In genomic region chr10:97596101-97597055, GRCh38 we compare ENCODE assay signal across 8 cellular contexts. TPM values are rescaled to one million over a fixed set of nuclear protein-coding genes. Genes with fewer than 3 reads are reported as not detected.
DNase-seq lines count a peak whose midpoint lies in the region; TF ChIP-seq lines count a peak whose summit lies in the region.
"Had no signal": no experiment of that assay in that cellular context is flagged by ENCODE, and none has a peak within 500 bp of the region (broad histone marks: within the 10 kb centered on the region; RNA-seq: fewer than 3 reads in every experiment).

No MANE protein-coding gene starts in this region.

- no peak overlapping the region for H3K23ac ChIP-seq in mesenchymal stem cell (ENCODE audit: low read length in 2 of 2)

- H3K18ac ChIP-seq in mesenchymal stem cell (ENCODE audit: low read depth in 1 of 2, low read length in 2 of 2): peak overlapping the region in 1 of 2 experiments; percentile 48

- DNase-seq in COLO829 (ENCODE audit: low spot score): peak; percentile 21
- DNase-seq in astrocyte of the spinal cord (ENCODE audit: low read depth, low spot score): peak; percentile 88
- DNase-seq in mesenchymal stem cell: peak; percentile 90
- no peak for DNase-seq in activated CD4-positive, alpha-beta T cell treated with anti-CD3 and anti-CD28 coated beads for 1 hour
- no peak for DNase-seq in activated T-cell treated with anti-CD3 and anti-CD28 coated beads for 4 hours
- DNase-seq in GM10248 (ENCODE audit: extremely low spot score): no peak
- DNase-seq: DND-41 had no signal

- no peaks in the 10 kb centered on the region for H3K9me3 ChIP-seq in mesenchymal stem cell (ENCODE audit: control insufficient read depth, low read length)

- H3K36me3 ChIP-seq in mesenchymal stem cell (ENCODE audit: control insufficient read depth in 1 of 2, insufficient read depth in 2 of 2, low read depth in 1 of 2, low read length in 2 of 2): peaks cover 0 to 13% of the 10 kb centered on the region in 2 experiments

- H2AK5ac ChIP-seq in mesenchymal stem cell (ENCODE audit: low read length, severe bottlenecking): peak overlapping the region; percentile 23

- peak overlapping the region in 1 of 2 experiments; percentile 26 for H3K14ac ChIP-seq in mesenchymal stem cell (ENCODE audit: low read length in 2 of 2)

- H2BK120ac ChIP-seq in mesenchymal stem cell (ENCODE audit: low read depth, low read length): no peak overlapping the region

- H3K27me3 ChIP-seq in mesenchymal stem cell (ENCODE audit: control insufficient read depth in 1 of 2, insufficient read depth in 1 of 2, low read length in 2 of 2): no peaks in the 10 kb centered on the region

- H2BK5ac ChIP-seq in mesenchymal stem cell (ENCODE audit: low read depth, low read length, poor library complexity, severe bottlenecking): no peak overlapping the region

- peak overlapping the region; percentile 81 for H3K9ac ChIP-seq in mesenchymal stem cell (ENCODE audit: low read length)

- peaks cover 15% of the 10 kb centered on the region for H3K4me1 ChIP-seq in mesenchymal stem cell (ENCODE audit: control insufficient read depth, insufficient read depth, low read depth, low read length)

- H3K27ac ChIP-seq in mesenchymal stem cell (ENCODE audit: low read length, poor library complexity, severe bottlenecking): peak overlapping the region; percentile 64

- WGBS in mesenchymal stem cell: 35% methylated on average over 9 of the region's 10 CpGs

- no peak overlapping the region for H4K91ac ChIP-seq in mesenchymal stem cell (ENCODE audit: low read length)

- CTCF ChIA-PET in GM10248 (lab: Yijun Ruan, JAX): no interaction called here

- POLR2A ChIA-PET in GM10248 (lab: Yijun Ruan, JAX): interaction anchor here (0.6 kb wide), 1 partner anchor 9 kb away, joined by 3 read pairs; no protein-coding TSS in a partner anchor

- H2AFZ ChIP-seq in mesenchymal stem cell (ENCODE audit: low read depth, low read length): peak overlapping the region; percentile 29

- H3K4me3 ChIP-seq in astrocyte of the spinal cord (ENCODE audit: low read depth, low read length) (no peak overlapping the region), mesenchymal stem cell (ENCODE audit: insufficient read depth in 1 of 2, low read depth in 1 of 2, low read length in 2 of 2) (peak overlapping the region in 1 of 2 experiments; percentile 15)

- no peaks in the 10 kb centered on the region for H3K79me1 ChIP-seq in mesenchymal stem cell (replicated peaks; ENCODE audit: low read length, poor library complexity, severe bottlenecking)

- TF ChIP-seq CTCF in astrocyte of the spinal cord (IDR thresholded peaks at IDR 0.05; ENCODE audit: low read depth, low read length) (peak; percentile 5), GM10248 (IDR thresholded peaks at IDR 0.05; ENCODE audit: control extremely low read depth, extremely low read depth, low read depth, missing control alignments) (no peak)

- no peak overlapping the region for H3K4ac ChIP-seq in mesenchymal stem cell (ENCODE audit: low read depth in 1 of 2, low read length in 2 of 2)

- peak overlapping the region; percentile 2 for H4K8ac ChIP-seq in mesenchymal stem cell (ENCODE audit: low read length)

- H2BK12ac ChIP-seq in mesenchymal stem cell (ENCODE audit: low read length in 2 of 2): peak overlapping the region in 1 of 2 experiments; percentile 29

- no peak overlapping the region for H2BK15ac ChIP-seq in mesenchymal stem cell (ENCODE audit: low read depth, poor library complexity, severe bottlenecking)

- in situ Hi-C loops in astrocyte of the spinal cord (cut with HindIII; ENCODE audit: low sequenced_read_pairs): no loop called here

- no peak overlapping the region for H3K4me2 ChIP-seq in mesenchymal stem cell (ENCODE audit: low read length, poor library complexity, severe bottlenecking)

RNA-seq across cellular contexts. Expression of gene C10orf62, which starts 6.9 kb away (rescaled TPM):
- polyA plus RNA-seq in mesenchymal stem cell (2013, experiment 1 of 2): not detected
- polyA plus RNA-seq in mesenchymal stem cell (2013, experiment 2 of 2): not detected
- polyA plus RNA-seq: IgD-negative memory B cell had no signal

RNA-seq across cellular contexts. Expression of gene HOGA1, which starts 12.2 kb away (rescaled TPM):
- 0.23 TPM for polyA plus RNA-seq in mesenchymal stem cell (2013, experiment 1 of 2)
- 0.27 TPM for polyA plus RNA-seq in mesenchymal stem cell (2013, experiment 2 of 2)
- polyA plus RNA-seq: IgD-negative memory B cell had no signal

RNA-seq across cellular contexts. Expression of gene ANKRD2, which starts 23.8 kb away (rescaled TPM):
- 0.04 TPM for polyA plus RNA-seq in mesenchymal stem cell (2013, experiment 1 of 2)
- polyA plus RNA-seq in mesenchymal stem cell (2013, experiment 2 of 2): not detected
- polyA plus RNA-seq: IgD-negative memory B cell had no signal

RNA-seq across cellular contexts. Expression of gene MORN4, which starts 36.9 kb away (rescaled TPM):
- polyA plus RNA-seq in mesenchymal stem cell (2013, experiment 1 of 2): 10.7 TPM
- 10.1 TPM for polyA plus RNA-seq in mesenchymal stem cell (2013, experiment 2 of 2)

RNA-seq across cellular contexts. Expression of gene PI4K2A, which starts 44.1 kb away (rescaled TPM):
- polyA plus RNA-seq in mesenchymal stem cell (2013, experiment 1 of 2): 27.8 TPM
- 27.1 TPM for polyA plus RNA-seq in mesenchymal stem cell (2013, experiment 2 of 2)

Comparison
In these comparisons a context has a peak if more than half of its experiments do, and no peak if none do; other contexts are left out.
1. DNase-seq: peak in COLO829 (single experiment), astrocyte of the spinal cord (single experiment) and mesenchymal stem cell (single experiment); none in activated CD4-positive, alpha-beta T cell treated with anti-CD3 and anti-CD28 coated beads for 1 hour (single experiment), activated T-cell treated with anti-CD3 and anti-CD28 coated beads for 4 hours (single experiment) and GM10248 (single experiment).